Comparison of ENCODE assay signal across 17 cellular contexts in the genomic region with DNA sequence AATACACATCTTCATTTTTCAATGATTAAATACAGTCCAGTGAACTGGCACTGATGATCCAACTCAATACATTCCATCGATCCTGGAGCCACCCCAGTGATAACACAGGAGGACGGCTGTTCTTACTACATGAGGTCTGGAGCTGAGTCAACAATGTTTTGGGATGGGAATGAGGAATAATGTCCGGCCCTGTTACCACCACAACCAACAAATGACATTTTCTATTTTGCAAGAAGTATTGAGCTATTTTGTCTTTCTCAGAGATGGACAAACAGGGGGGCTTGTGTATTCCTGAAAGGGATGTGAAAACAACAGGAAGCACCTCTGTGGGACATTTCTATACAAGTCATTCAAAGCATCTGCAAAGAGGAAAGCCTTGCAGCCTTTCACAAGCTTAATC.
DNase-seq lines count a peak whose midpoint lies in the region; ATAC-seq lines count a peak whose summit lies in the region.
"Had no signal": no experiment of that assay in that cellular context is flagged by ENCODE, and none has a peak within 500 bp of the region (broad histone marks: within the 10 kb centered on the region; RNA-seq: fewer than 3 reads in every experiment).

No MANE protein-coding gene starts in this region.

- H3K14ac ChIP-seq in neuronal stem cell (ENCODE audit: low read length), result no peak overlapping the region

- no peak overlapping the region for H2BK12ac ChIP-seq in neuronal stem cell (ENCODE audit: low read length)

- intact Hi-C loops in activated CD4-positive, alpha-beta T cell treated with anti-CD3 and anti-CD28 coated beads, Interleukin-2, amount 10 ng/mL, durations not matched to agents 24 days and 14 days (cut with micrococcal nuclease), result no loop called here

- H3K36me3 Mint-ChIP-seq in activated CD4-positive, alpha-beta T cell treated with anti-CD3 and anti-CD28 coated beads, Interleukin-2, amount 10 ng/mL, durations not matched to agents 24 days and 14 days (ENCODE audit: low read depth), result no peaks in the 10 kb centered on the region

- H3K79me1 ChIP-seq in neuronal stem cell (ENCODE audit: low read depth, low read length), result peaks cover 2% of the 10 kb centered on the region

- no peak overlapping the region for H3K4me2 ChIP-seq in GM23248 (ENCODE audit: unreplicated experiment)
- peak overlapping the region; percentile 12 for H3K4me2 ChIP-seq in neuronal stem cell (ENCODE audit: insufficient read depth, low read length, poor library complexity, severe bottlenecking)
- H3K4me2 ChIP-seq: smooth muscle cell had no signal

- H3F3A ChIP-seq in GM23248 (ENCODE audit: insufficient read depth), result no peaks in the 10 kb centered on the region

- no peak overlapping the region for H3K4ac ChIP-seq in neuronal stem cell (ENCODE audit: low read length)

- no peaks in the 10 kb centered on the region for H4K20me1 ChIP-seq in GM23248 (ENCODE audit: insufficient read depth)

- no peak overlapping the region for H3K23ac ChIP-seq in neuronal stem cell (ENCODE audit: low read depth, low read length, poor library complexity)

- H3K4me1 Mint-ChIP-seq in activated CD4-positive, alpha-beta T cell treated with anti-CD3 and anti-CD28 coated beads, Interleukin-2, amount 10 ng/mL, durations not matched to agents 24 days and 14 days, result no peaks in the 10 kb centered on the region
- H3K4me1 Mint-ChIP-seq: B cell had no signal

- H3K9me3 ChIP-seq in GM23248 (ENCODE audit: low read depth), result no peaks in the 10 kb centered on the region
- H3K9me3 ChIP-seq in neuronal stem cell (replicated peaks in 1 of 2; ENCODE audit: control insufficient read depth in 2 of 2, insufficient read depth in 1 of 2, low read depth in 1 of 2, low read length in 2 of 2), result no peaks in the 10 kb centered on the region
- H3K9me3 ChIP-seq: pancreas had no signal

- H2AFZ ChIP-seq in GM23248, result no peak overlapping the region
- H2AFZ ChIP-seq in neuronal stem cell (ENCODE audit: low read length), result no peak overlapping the region

- no peak overlapping the region for H2BK5ac ChIP-seq in neuronal stem cell (ENCODE audit: low read length)

- H2AK5ac ChIP-seq in neuronal stem cell (ENCODE audit: low read depth, low read length), result no peak overlapping the region

- H3K36me3 ChIP-seq in GM23248 (ENCODE audit: low read depth) (no peaks in the 10 kb centered on the region), neuronal stem cell (replicated peaks in 1 of 2; ENCODE audit: control insufficient read depth in 2 of 2, insufficient read depth in 2 of 2, low read length in 2 of 2) (no peaks in the 10 kb centered on the region)
- H3K36me3 ChIP-seq: pancreas had no signal

- in situ Hi-C loops in GM23248 (cut with MboI), result no loop called here

- no peaks in the 10 kb centered on the region for H3K27me3 ChIP-seq in GM23248 (replicated peaks; ENCODE audit: insufficient read depth)
- H3K27me3 ChIP-seq in neuronal stem cell (ENCODE audit: control insufficient read depth in 3 of 3, insufficient read depth in 3 of 3, low read depth in 1 of 3, low read length in 3 of 3), result no peaks in the 10 kb centered on the region
- H3K27me3 ChIP-seq: pancreas had no signal

- H3K9me3 Mint-ChIP-seq in activated CD4-positive, alpha-beta T cell treated with anti-CD3 and anti-CD28 coated beads, Interleukin-2, amount 10 ng/mL, durations not matched to agents 24 days and 14 days, result no peaks in the 10 kb centered on the region

- no peaks in the 10 kb centered on the region for H3K9me2 ChIP-seq in GM23248 (ENCODE audit: insufficient read depth)

- H3K79me2 ChIP-seq in GM23248 (ENCODE audit: insufficient read depth), result no peaks in the 10 kb centered on the region

- no peak overlapping the region for H4K91ac ChIP-seq in neuronal stem cell (ENCODE audit: low read depth, low read length, poor library complexity)

- WGBS in GM23248 (ENCODE audit: low coverage in 1 of 2, low lambda C conversion rate in 2 of 2, missing lambda C conversion rate in 2 of 2), 2 experiments, result 11 to 12% methylated on average over 3 of the region's 3 CpGs
- no CpG with 5 or more reads among the region's 3 CpGs for WGBS in neuronal stem cell (ENCODE audit: extremely low coverage in 2 of 2, insufficient read length in 2 of 2, insufficient replicate concordance in 1 of 2), 2 donors

- no peak overlapping the region for H3K18ac ChIP-seq in neuronal stem cell (ENCODE audit: low read length)

- no peak overlapping the region for H4K8ac ChIP-seq in neuronal stem cell (ENCODE audit: low read depth, low read length)

- H3K27ac ChIP-seq in GM23248, result no peak overlapping the region
- H3K27ac ChIP-seq in neuronal stem cell (replicated peaks; ENCODE audit: low read length), result peak overlapping the region; percentile 38
- H3K27ac ChIP-seq: pancreas had no signal

- no peak overlapping the region for H3K4me3 Mint-ChIP-seq in activated CD4-positive, alpha-beta T cell treated with anti-CD3 and anti-CD28 coated beads, Interleukin-2, amount 10 ng/mL, durations not matched to agents 24 days and 14 days
- H3K4me3 Mint-ChIP-seq: B cell had no signal

- ATAC-seq in HG03565 (IDR thresholded peaks at IDR 0.05; ENCODE audit: unreplicated experiment), result no peak
- ATAC-seq: GM12878, pancreas had no signal

- DNase-seq in GM23248 (peak; percentile 47), RPMI7951 (ENCODE audit: low read depth) (peak; percentile 29), fibroblast of peridontal ligament (ENCODE audit: extremely low read depth) (peak; percentile 86), neuronal stem cell (ENCODE audit: low spot score) (no peak)
- DNase-seq in activated CD4-positive, alpha-beta T cell treated with anti-CD3 and anti-CD28 coated beads, Interleukin-2, amount 10 ng/mL, durations not matched to agents 24 days and 14 days, result no peak
- no peak for DNase-seq in effector CD8-positive, alpha-beta T cell (lab: John Stamatoyannopoulos, UW)
- no peak for DNase-seq in stimulated activated naive CD4-positive, alpha-beta T cell (lab: John Stamatoyannopoulos, UW)
- DNase-seq: activated gamma-delta T cell treated with Interleukin-2 at 50 U/mL for 16 hours, anterior cingulate cortex, NCI-H1436 treated with DMSO at 0.1 percent for 48 hours, NCI-H226, pancreas, SW 1271 had no signal

- no peak overlapping the region for H2BK120ac ChIP-seq in neuronal stem cell (ENCODE audit: low read depth, low read length)

- H3K4me3 ChIP-seq in GM23248 (no peak overlapping the region), neuronal stem cell (ENCODE audit: low read length in 2 of 2) (no peak overlapping the region)
- H3K4me3 ChIP-seq: GM12878, pancreas, smooth muscle cell had no signal

- H3K9ac ChIP-seq in GM23248 (no peak overlapping the region), neuronal stem cell (ENCODE audit: low read depth, low read length, poor library complexity) (no peak overlapping the region)

- no peak overlapping the region for H3K27ac Mint-ChIP-seq in activated CD4-positive, alpha-beta T cell treated with anti-CD3 and anti-CD28 coated beads, Interleukin-2, amount 10 ng/mL, durations not matched to agents 24 days and 14 days
- H3K27ac Mint-ChIP-seq: B cell had no signal

- peaks cover 2% of the 10 kb centered on the region for H3K27me3 Mint-ChIP-seq in activated CD4-positive, alpha-beta T cell treated with anti-CD3 and anti-CD28 coated beads, Interleukin-2, amount 10 ng/mL, durations not matched to agents 24 days and 14 days
- H3K27me3 Mint-ChIP-seq: B cell had no signal

- no peaks in the 10 kb centered on the region; the same call in 1 of the 2 replicates for H3K4me1 ChIP-seq in GM23248 (ENCODE audit: insufficient read depth)
- peaks cover 9 to 25% of the 10 kb centered on the region in 2 donors for H3K4me1 ChIP-seq in neuronal stem cell (ENCODE audit: control insufficient read depth in 2 of 2, insufficient read depth in 1 of 2, low read depth in 1 of 2, low read length in 2 of 2)
- H3K4me1 ChIP-seq: pancreas had no signal

- H2BK15ac ChIP-seq in neuronal stem cell (ENCODE audit: low read length), result no peak overlapping the region

Comparison
In these comparisons a context has a peak if more than half of its experiments do, and no peak if none do; other contexts are left out.
1. DNase-seq: peak in GM23248 (single experiment), RPMI7951 (single experiment) and fibroblast of peridontal ligament (single experiment); none in neuronal stem cell (single experiment), activated CD4-positive, alpha-beta T cell treated with anti-CD3 and anti-CD28 coated beads, Interleukin-2, amount 10 ng/mL, durations not matched to agents 24 days and 14 days (single experiment), effector CD8-positive, alpha-beta T cell (single experiment) and stimulated activated naive CD4-positive, alpha-beta T cell (0 of 6).